Comparison of ENCODE assay signal across 17 cellular contexts in genomic region chr10:102090772-102091171, GRCh38. TPM values are rescaled to one million over a fixed set of nuclear protein-coding genes. Genes with fewer than 3 reads are reported as not detected.
A peak's percentile ranks its signal among the peaks of the same experiment; 100 is the strongest.
DNase-seq lines count a peak whose midpoint lies in the region; FAIRE-seq and TF ChIP-seq lines count a peak whose summit lies in the region.
"Had no signal": no experiment of that assay in that cellular context is flagged by ENCODE, and none has a peak within 500 bp of the region (broad histone marks: within the 10 kb centered on the region; RNA-seq: fewer than 3 reads in every experiment).

No MANE protein-coding gene starts in this region.

- no peaks in the 10 kb centered on the region for H3K9me1 ChIP-seq in endothelial cell of umbilical vein (replicated peaks; ENCODE audit: control insufficient read depth, extremely low read depth, insufficient read depth, low read length)

- peak; percentile 32 for DNase-seq in AG08396 (ENCODE audit: low spot score)
- DNase-seq in RPMI7951 (ENCODE audit: low read depth), result peak; percentile 23
- DNase-seq in endothelial cell of umbilical vein (ENCODE audit: low read depth, low spot score), result peak; percentile 23
- DNase-seq in thyroid gland, result no peak
- no peak for DNase-seq in DMS153 (lab: John Stamatoyannopoulos, UW)
- no peak for DNase-seq in activated gamma-delta T cell treated with Interleukin-2 at 50 U/mL for 16 hours
- DNase-seq: activated CD8-positive, alpha-beta memory T cell treated with anti-CD3 and anti-CD28 coated beads for 24 hours; activated T-cell treated with anti-CD3 and anti-CD28 coated beads, Interleukin-2, amount 50 U/mL, for 72 hours; body of pancreas; C1 segment of cervical spinal cord; gastrocnemius medialis; Karpas-422; NCI-H1105; NCI-H526 treated with DMSO at 0.1 percent for 48 hours; retina had no signal

- H3K9me3 ChIP-seq in endothelial cell of umbilical vein (replicated peaks; ENCODE audit: control insufficient read depth, insufficient read depth, low read length) (no peaks in the 10 kb centered on the region), thyroid gland (no peaks in the 10 kb centered on the region)
- H3K9me3 ChIP-seq: A549, body of pancreas, gastrocnemius medialis, neutrophil had no signal

- whole genome bisulfite sequencing in thyroid gland, 2 donors, result 34 to 81% methylated on average over 2 of the region's 2 CpGs

- H3K36me3 ChIP-seq in endothelial cell of umbilical vein (ENCODE audit: control insufficient read depth in 2 of 2, extremely low read depth in 1 of 2, insufficient read depth in 2 of 2, low read length in 2 of 2), result no peaks in the 10 kb centered on the region
- H3K36me3 ChIP-seq in thyroid gland, result no peaks in the 10 kb centered on the region
- H3K36me3 ChIP-seq: gastrocnemius medialis had no signal

- TF ChIP-seq POLR2A in endothelial cell of umbilical vein (IDR thresholded peaks at IDR 0.05; ENCODE audit: low read depth, low read length), result no peak
- TF ChIP-seq POLR2A in thyroid gland (IDR thresholded peaks at IDR 0.05), result no peak

- TF ChIP-seq CTCF in endothelial cell of umbilical vein (IDR thresholded peaks at IDR 0.05; ENCODE audit: extremely low read depth in 1 of 2, insufficient read depth in 1 of 2, low read depth in 1 of 2, low read length in 2 of 2) (no peak), thyroid gland (IDR thresholded peaks at IDR 0.05) (no peak)

- H3K4me2 ChIP-seq in endothelial cell of umbilical vein (ENCODE audit: insufficient read depth, low read length), result no peak overlapping the region
- H3K4me2 ChIP-seq: A549 had no signal

- H2AFZ ChIP-seq in endothelial cell of umbilical vein (ENCODE audit: low read depth, low read length), result no peak overlapping the region

- H3K27ac ChIP-seq in endothelial cell of umbilical vein (ENCODE audit: insufficient read depth, low read depth, low read length) (no peak overlapping the region), thyroid gland (no peak overlapping the region)
- H3K27ac ChIP-seq: A549, body of pancreas, gastrocnemius medialis, neutrophil had no signal

- no peak for FAIRE-seq in endothelial cell of umbilical vein (lab: Jason Lieb, UNC)
- FAIRE-seq: A549 had no signal

- CTCF ChIA-PET in endothelial cell of umbilical vein (lab: Charles Lee), result no interaction called here

- intact Hi-C loops in endothelial cell of umbilical vein (cut with micrococcal nuclease), result no loop called here
- intact Hi-C loops in thyroid gland (cut with DNase I), result no loop called here

- H3K27me3 ChIP-seq in endothelial cell of umbilical vein (ENCODE audit: control insufficient read depth in 2 of 2, insufficient read depth in 2 of 2, low read length in 2 of 2) (no peaks in the 10 kb centered on the region), thyroid gland (no peaks in the 10 kb centered on the region)
- H3K27me3 ChIP-seq: body of pancreas, gastrocnemius medialis, neutrophil had no signal

- no TSS peak for BruUV-seq in endothelial cell of umbilical vein (replicated peaks; lab: Mats Ljungman, UMichigan)

- H3K4me3 ChIP-seq in endothelial cell of umbilical vein (replicated peaks in 1 of 3; ENCODE audit: insufficient read depth in 1 of 3, low read depth in 1 of 3, low read length in 3 of 3) (no peak overlapping the region), thyroid gland (replicated peaks in 1 of 3) (no peak overlapping the region)
- H3K4me3 ChIP-seq: A549, body of pancreas, gastrocnemius medialis had no signal

- POLR2A ChIA-PET in endothelial cell of umbilical vein (lab: Charles Lee), result no interaction called here

- H3K4me1 ChIP-seq in endothelial cell of umbilical vein (ENCODE audit: control insufficient read depth, extremely low read depth, insufficient read depth, low read length), result peaks cover 3% of the 10 kb centered on the region
- H3K4me1 ChIP-seq in thyroid gland, result no peaks in the 10 kb centered on the region
- H3K4me1 ChIP-seq: A549, body of pancreas, gastrocnemius medialis had no signal

- dilution Hi-C loops in endothelial cell of umbilical vein (cut with MboI; ENCODE audit: extremely low pct_ligation_motif_present, low sequenced_read_pairs), result no loop called here

- H3K79me2 ChIP-seq in endothelial cell of umbilical vein (ENCODE audit: control insufficient read depth, insufficient read depth, low read length), result no peaks in the 10 kb centered on the region

- no peaks in the 10 kb centered on the region for H4K20me1 ChIP-seq in endothelial cell of umbilical vein (replicated peaks; ENCODE audit: control insufficient read depth, extremely low read depth, insufficient read depth, low read length)

- H3K9ac ChIP-seq in endothelial cell of umbilical vein (replicated peaks; ENCODE audit: extremely low read depth, insufficient read depth, low read length), result no peak overlapping the region

TF ChIP-seq in endothelial cell of umbilical vein, 7 proteins besides CTCF, POLR2A, EP300 and RAD21:
- TF ChIP-seq POLR2AphosphoS5 (IDR thresholded peaks at IDR 0.05; ENCODE audit: insufficient read depth, low read depth, low read length) (no peak), GATA2 (IDR thresholded peaks at IDR 0.05; ENCODE audit: insufficient read depth, insufficient read length, low read depth, low read length) (no peak), MYC (IDR thresholded peaks at IDR 0.05; ENCODE audit: low read depth, low read length) (no peak), EZH2 (IDR thresholded peaks at IDR 0.05; ENCODE audit: borderline replicate concordance, low read depth, low read length, severe bottlenecking) (no peak), FOS (IDR thresholded peaks at IDR 0.05; ENCODE audit: borderline replicate concordance, insufficient read depth, low read length) (no peak), JUN (IDR thresholded peaks at IDR 0.05; ENCODE audit: borderline replicate concordance, insufficient read depth, insufficient read length, low read depth) (no peak)

RNA-seq across cellular contexts. Expression of gene HPS6, which starts 25.6 kb away (rescaled TPM):
- 5.3 and 10.7 TPM in 2 replicates for total RNA-seq in RPMI7951 (2014; rRNA removed; shearing (Covaris generic))
- total RNA-seq in endothelial cell of umbilical vein, result 18.5 TPM in 2 replicates
- polyA plus RNA-seq in endothelial cell of umbilical vein, result 9.3 and 11.6 TPM in 2 replicates
- 5.3 and 6.0 TPM in 2 replicates for polyA plus RNA-seq in endothelial cell of umbilical vein (2011; cell fraction: cytosol; rRNA removed)
- 2.9 and 3.0 TPM in 2 replicates for polyA plus RNA-seq in endothelial cell of umbilical vein (2011; cell fraction: nucleus; rRNA removed)
- 10.9 and 12.3 TPM in 2 replicates for polyA plus RNA-seq in endothelial cell of umbilical vein (2012)
- 12.1 and 12.6 TPM in 2 replicates for polyA minus RNA-seq in endothelial cell of umbilical vein
- 15.7 TPM for polyA minus RNA-seq in endothelial cell of umbilical vein (2011; cell fraction: cytosol; rRNA and poly(A)+ RNA removed)
- 3.1 and 3.9 TPM in 2 replicates for polyA minus RNA-seq in endothelial cell of umbilical vein (2011; cell fraction: nucleus; rRNA and poly(A)+ RNA removed)
- 10 to 100 TPM; 18.7 to 28.5 (median 23.8) TPM for total RNA-seq in thyroid gland

RNA-seq across cellular contexts. Expression of gene LDB1, which starts 29.4 kb away (rescaled TPM):
- total RNA-seq in RPMI7951 (2014; rRNA removed; shearing (Covaris generic)), result 17.2 and 19.6 TPM in 2 replicates
- 65.7 and 67.7 TPM in 2 replicates for total RNA-seq in endothelial cell of umbilical vein
- 137 and 149 TPM in 2 replicates for polyA plus RNA-seq in endothelial cell of umbilical vein
- polyA plus RNA-seq in endothelial cell of umbilical vein (2011; cell fraction: cytosol; rRNA removed), result 73.3 and 78.4 TPM in 2 replicates
- polyA plus RNA-seq in endothelial cell of umbilical vein (2011; cell fraction: nucleus; rRNA removed), result 307 and 369 TPM in 2 replicates
- polyA plus RNA-seq in endothelial cell of umbilical vein (2012), result 64.8 and 70.6 TPM in 2 replicates
- polyA minus RNA-seq in endothelial cell of umbilical vein, result 153 and 184 TPM in 2 replicates
- 33.7 TPM for polyA minus RNA-seq in endothelial cell of umbilical vein (2011; cell fraction: cytosol; rRNA and poly(A)+ RNA removed)
- polyA minus RNA-seq in endothelial cell of umbilical vein (2011; cell fraction: nucleus; rRNA and poly(A)+ RNA removed), result 78.4 and 81.0 TPM in 2 replicates
- total RNA-seq in thyroid gland, result 10 to 100 TPM; 49.8 to 67.3 (median 54.8) TPM

RNA-seq across cellular contexts. Expression of gene ARMH3, which starts 34.8 kb away (rescaled TPM):
- 3.8 and 5.7 TPM in 2 replicates for total RNA-seq in RPMI7951 (2014; rRNA removed; shearing (Covaris generic))
- total RNA-seq in endothelial cell of umbilical vein, result 16.6 and 17.6 TPM in 2 replicates
- polyA plus RNA-seq in endothelial cell of umbilical vein, result 12.6 and 13.1 TPM in 2 replicates
- 11.9 TPM in 2 replicates for polyA plus RNA-seq in endothelial cell of umbilical vein (2011; cell fraction: cytosol; rRNA removed)
- polyA plus RNA-seq in endothelial cell of umbilical vein (2011; cell fraction: nucleus; rRNA removed), result 16.9 and 18.1 TPM in 2 replicates
- polyA plus RNA-seq in endothelial cell of umbilical vein (2012), result 14.3 and 14.4 TPM in 2 replicates
- polyA minus RNA-seq in endothelial cell of umbilical vein, result 21.4 and 22.7 TPM in 2 replicates
- 7.9 TPM for polyA minus RNA-seq in endothelial cell of umbilical vein (2011; cell fraction: cytosol; rRNA and poly(A)+ RNA removed)
- 19.2 and 23.5 TPM in 2 replicates for polyA minus RNA-seq in endothelial cell of umbilical vein (2011; cell fraction: nucleus; rRNA and poly(A)+ RNA removed)
- total RNA-seq in thyroid gland, result 10 to 100 TPM; 14.2 to 21.2 (median 18.3) TPM

RNA-seq across cellular contexts. Expression of gene PPRC1, which starts 42.1 kb away (rescaled TPM):
- total RNA-seq in RPMI7951 (2014; rRNA removed; shearing (Covaris generic)), result 10.6 and 14.7 TPM in 2 replicates
- total RNA-seq in endothelial cell of umbilical vein (49.9 and 52.9 TPM in 2 replicates), thyroid gland (10 to 100 TPM; 11.7 to 27.5 (median 16.6) TPM)
- 26.1 and 27.0 TPM in 2 replicates for polyA plus RNA-seq in endothelial cell of umbilical vein
- polyA plus RNA-seq in endothelial cell of umbilical vein (2011; cell fraction: cytosol; rRNA removed), result 21.3 and 22.0 TPM in 2 replicates
- 79.9 and 81.1 TPM in 2 replicates for polyA plus RNA-seq in endothelial cell of umbilical vein (2011; cell fraction: nucleus; rRNA removed)
- 33.8 and 34.1 TPM in 2 replicates for polyA plus RNA-seq in endothelial cell of umbilical vein (2012)
- 46.1 and 48.0 TPM in 2 replicates for polyA minus RNA-seq in endothelial cell of umbilical vein
- 24.3 TPM for polyA minus RNA-seq in endothelial cell of umbilical vein (2011; cell fraction: cytosol; rRNA and poly(A)+ RNA removed)
- polyA minus RNA-seq in endothelial cell of umbilical vein (2011; cell fraction: nucleus; rRNA and poly(A)+ RNA removed), result 34.3 and 47.4 TPM in 2 replicates

Comparison
In these comparisons a context has a peak if more than half of its experiments do, and no peak if none do; other contexts are left out.
1. DNase-seq: peak in AG08396 (single experiment), RPMI7951 (single experiment) and endothelial cell of umbilical vein (single experiment); none in thyroid gland (0 of 2), DMS153 (single experiment) and activated gamma-delta T cell treated with Interleukin-2 at 50 U/mL for 16 hours (single experiment).